18 cellular contexts compared by ENCODE assay signal in genomic region chr17:57638284-57638683, GRCh38.
"Had no signal": no experiment of that assay in that cellular context is flagged by ENCODE, and none has a peak within 500 bp of the region (broad histone marks: within the 10 kb centered on the region; RNA-seq: fewer than 3 reads in every experiment).

No MANE protein-coding gene starts in this region.

- H3K4me1 ChIP-seq: ascending aorta, heart left ventricle, left ventricle myocardium inferior, transverse colon, vagina had no signal

- H3K4me3 ChIP-seq: ascending aorta, heart left ventricle, left ventricle myocardium inferior, transverse colon, vagina had no signal

- DNase-seq: activated CD4-positive, alpha-beta T cell treated with anti-CD3 and anti-CD28 coated beads, Interleukin-2, amount 50 U/mL, for 4 hours; activated gamma-delta T cell; activated T-cell treated with anti-CD3 and anti-CD28 coated beads, Interleukin-2, amount 50 U/mL, for 72 hours; cortex of kidney; heart left ventricle; left ventricle myocardium inferior; mammary epithelial cell; naive B cell; stimulated activated CD4-positive, alpha-beta T cell treated with anti-CD3 and anti-CD28 coated beads, Interleukin-12 subunit alpha, Interleukin-12 subunit beta, amount 100 ng/mL, for 4 hours; stimulated activated CD4-positive, alpha-beta T cell treated with anti-CD3 and anti-CD28 coated beads, Interleukin-1b, Interleukin-23, amount 100 ng/mL, for 48 hours; T-helper 17 cell; transverse colon had no signal

- H3K27ac ChIP-seq: ascending aorta, heart left ventricle, left ventricle myocardium inferior, transverse colon, vagina, VCaP had no signal

- H3K9me3 ChIP-seq: ascending aorta, heart left ventricle, left ventricle myocardium inferior, transverse colon, vagina had no signal

- H3K4me3 Mint-ChIP-seq: activated naive CD4-positive, alpha-beta T cell treated with anti-CD3 and anti-CD28 coated beads, Interleukin-2, amount 50 U/mL, for 24 hours; activated T-cell treated with anti-CD3 and anti-CD28 coated beads, Interleukin-2, amount 50 U/mL, for 72 hours; naive B cell; stimulated activated naive CD8-positive, alpha-beta T cell treated with anti-CD3 and anti-CD28 coated beads, Interleukin-15, Interleukin-2, amounts not matched to agents 100 ng/mL and 50 ng/mL, for 24 hours; T-helper 17 cell had no signal

- ATAC-seq: activated T-cell treated with anti-CD3 and anti-CD28 coated beads, Interleukin-2, amount 50 U/mL, for 72 hours; heart left ventricle; T-helper 17 cell had no signal

- H3K36me3 ChIP-seq: transverse colon, vagina had no signal

- H3K27ac Mint-ChIP-seq: activated naive CD4-positive, alpha-beta T cell treated with anti-CD3 and anti-CD28 coated beads, Interleukin-2, amount 50 U/mL, for 24 hours; stimulated activated naive CD8-positive, alpha-beta T cell treated with anti-CD3 and anti-CD28 coated beads, Interleukin-15, Interleukin-2, amounts not matched to agents 100 ng/mL and 50 ng/mL, for 24 hours had no signal

- H3K9me3 Mint-ChIP-seq: activated naive CD4-positive, alpha-beta T cell treated with anti-CD3 and anti-CD28 coated beads, Interleukin-2, amount 50 U/mL, for 24 hours; activated T-cell treated with anti-CD3 and anti-CD28 coated beads, Interleukin-2, amount 50 U/mL, for 72 hours; stimulated activated naive CD8-positive, alpha-beta T cell treated with anti-CD3 and anti-CD28 coated beads, Interleukin-15, Interleukin-2, amounts not matched to agents 100 ng/mL and 50 ng/mL, for 24 hours had no signal

- FAIRE-seq: frontal cortex had no signal

- H3K27me3 ChIP-seq: ascending aorta, heart left ventricle, transverse colon, vagina had no signal

- H3K27me3 Mint-ChIP-seq: activated naive CD4-positive, alpha-beta T cell treated with anti-CD3 and anti-CD28 coated beads, Interleukin-2, amount 50 U/mL, for 24 hours; naive B cell; stimulated activated naive CD8-positive, alpha-beta T cell treated with anti-CD3 and anti-CD28 coated beads, Interleukin-15, Interleukin-2, amounts not matched to agents 100 ng/mL and 50 ng/mL, for 24 hours; T-helper 17 cell had no signal
